ENCODE assay signal across 8 cellular contexts in genomic region chr1:201575912-201576311, GRCh38. TPM values are rescaled to one million over a fixed set of nuclear protein-coding genes. Genes with fewer than 3 reads are reported as not detected.
"Had no signal": no experiment of that assay in that cellular context is flagged by ENCODE, and none has a peak within 500 bp of the region (broad histone marks: within the 10 kb centered on the region; RNA-seq: fewer than 3 reads in every experiment).

No MANE protein-coding gene starts in this region.

- H3K36me3 ChIP-seq: HAP-1 had no signal

- H3K4me3 Mint-ChIP-seq: HFFc6, IgD-negative memory B cell had no signal

- H3K9me3 Mint-ChIP-seq: HFFc6 had no signal

- H3K27ac ChIP-seq: GM23248, HL-60 had no signal

- H3K9me3 ChIP-seq: HAP-1 had no signal

- H2AFZ ChIP-seq: GM23248 had no signal

- H3K9ac ChIP-seq: GM23248 had no signal

- H3K4me1 ChIP-seq: HAP-1 had no signal

- H3K4me3 ChIP-seq: GM23248, HAP-1 had no signal

- DNase-seq: GM23248, GOT3, H7, HFFc6 had no signal

- FAIRE-seq: HepG2 had no signal

- ATAC-seq: HepG2 had no signal

- H3K27ac Mint-ChIP-seq: HFFc6, IgD-negative memory B cell had no signal

RNA-seq across cellular contexts. Expression of gene NAV1, which starts 37.0 kb away (rescaled TPM):
- total RNA-seq: HepG2 had no signal
- polyA plus RNA-seq: HepG2 had no signal
